ENCODE assay signal across 31 cellular contexts in the genomic region with DNA sequence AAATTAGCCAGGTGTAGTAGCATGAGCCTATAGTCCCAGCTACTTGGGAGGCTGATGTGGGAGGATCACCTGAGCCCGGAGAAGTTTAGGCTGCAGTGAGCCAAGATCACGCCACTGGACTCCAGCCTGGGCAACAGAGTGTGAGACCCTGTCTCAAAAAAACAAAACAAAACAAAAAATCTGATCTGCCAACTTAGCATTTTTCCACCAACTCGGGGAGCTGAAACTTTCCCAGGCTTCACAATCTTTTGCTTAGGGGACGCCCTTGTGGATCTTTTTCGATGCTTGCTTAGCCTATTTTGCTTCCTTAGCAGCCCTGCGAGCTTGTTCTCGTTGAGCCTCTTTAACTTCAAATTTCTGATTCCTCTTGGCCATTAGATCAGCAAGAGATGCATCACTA. TPM values are rescaled to one million over a fixed set of nuclear protein-coding genes. Genes with fewer than 3 reads are reported as not detected.
"Had no signal": no experiment of that assay in that cellular context is flagged by ENCODE, and none has a peak within 500 bp of the region (broad histone marks: within the 10 kb centered on the region; RNA-seq: fewer than 3 reads in every experiment).

No MANE protein-coding gene starts in this region.

- H3K27ac Mint-ChIP-seq: naive thymus-derived CD4-positive, alpha-beta T cell; natural killer cell treated with Interleukin-12 subunit alpha and Interleukin-12 subunit beta and Interleukin-15 and Interleukin-18, amount 100 ng/mL, for 72 hours; stimulated activated memory B cell treated with anti-CD40 and anti-IgM and Interleukin-4, amounts not matched to agents 10 μg/mL and 1 μg/mL and 100 μg/mL, for 72 hours; stimulated activated naive CD8-positive, alpha-beta T cell treated with anti-CD3 and anti-CD28 coated beads, Interleukin-15, amount 100 ng/mL, for 72 hours; type B pancreatic cell had no signal

- H3K27ac ChIP-seq: hepatocyte, left ventricle myocardium inferior, pancreas, prostate gland, sigmoid colon, spleen, tibial nerve, uterus had no signal

- H3K4me3 Mint-ChIP-seq: naive thymus-derived CD4-positive, alpha-beta T cell; natural killer cell treated with Interleukin-12 subunit alpha and Interleukin-12 subunit beta and Interleukin-15 and Interleukin-18, amount 100 ng/mL, for 72 hours; stimulated activated memory B cell treated with anti-CD40 and anti-IgM and Interleukin-4, amounts not matched to agents 10 μg/mL and 1 μg/mL and 100 μg/mL, for 72 hours; stimulated activated naive CD8-positive, alpha-beta T cell treated with anti-CD3 and anti-CD28 coated beads, Interleukin-15, amount 100 ng/mL, for 72 hours; type B pancreatic cell had no signal

- ATAC-seq: mucosa of descending colon; naive thymus-derived CD4-positive, alpha-beta T cell; natural killer cell treated with Interleukin-12 subunit alpha and Interleukin-12 subunit beta and Interleukin-15 and Interleukin-18, amount 100 ng/mL, for 72 hours; pancreas; right cardiac atrium; stimulated activated memory B cell treated with anti-CD40 and anti-IgM and Interleukin-4, amounts not matched to agents 10 μg/mL and 1 μg/mL and 100 μg/mL, for 72 hours; stimulated activated naive CD8-positive, alpha-beta T cell treated with anti-CD3 and anti-CD28 coated beads, Interleukin-15, amount 100 ng/mL, for 72 hours had no signal

- H3K27me3 ChIP-seq: pancreas, uterus had no signal

- H3K36me3 ChIP-seq: left ventricle myocardium inferior, pancreas, prostate gland, sigmoid colon, spleen, tibial nerve, uterus had no signal

- H3K36me3 Mint-ChIP-seq: naive thymus-derived CD4-positive, alpha-beta T cell; natural killer cell treated with Interleukin-12 subunit alpha and Interleukin-12 subunit beta and Interleukin-15 and Interleukin-18, amount 100 ng/mL, for 72 hours; stimulated activated memory B cell treated with anti-CD40 and anti-IgM and Interleukin-4, amounts not matched to agents 10 μg/mL and 1 μg/mL and 100 μg/mL, for 72 hours; type B pancreatic cell had no signal

- H3K79me2 ChIP-seq: hepatocyte had no signal

- H3K4me2 ChIP-seq: hepatocyte had no signal

- H3K4me3 ChIP-seq: hepatocyte, left ventricle myocardium inferior, lung, mucosa of descending colon, pancreas, prostate gland, sigmoid colon, spleen, tibial nerve, uterus had no signal

- H3K9me3 Mint-ChIP-seq: natural killer cell treated with Interleukin-12 subunit alpha and Interleukin-12 subunit beta and Interleukin-15 and Interleukin-18, amount 100 ng/mL, for 72 hours; stimulated activated memory B cell treated with anti-CD40 and anti-IgM and Interleukin-4, amounts not matched to agents 10 μg/mL and 1 μg/mL and 100 μg/mL, for 72 hours; stimulated activated naive CD8-positive, alpha-beta T cell treated with anti-CD3 and anti-CD28 coated beads, Interleukin-15, amount 100 ng/mL, for 72 hours; type B pancreatic cell had no signal

- DNase-seq: islet precursor cell; left ventricle myocardium inferior; midbrain; mucosa of descending colon; naive thymus-derived CD4-positive, alpha-beta T cell; nucleus accumbens; pancreas; posterior cingulate gyrus; retina; right cardiac atrium; sigmoid colon; small intestine; spleen; stimulated activated CD4-positive, alpha-beta T cell treated with anti-CD3 and anti-CD28 coated beads, Interleukin-2, amount 100 ng/mL, for 48 hours; stimulated activated CD4-positive, alpha-beta T cell treated with anti-CD3 and anti-CD28 coated beads, Interleukin-4, amount 100 ng/mL, for 4 hours; stimulated activated CD8-positive, alpha-beta memory T cell treated with anti-CD3 and anti-CD28 coated beads, Interleukin-4, amount 100 ng/mL, for 48 hours; stimulated activated naive CD4-positive, alpha-beta T cell treated with Interleukin-2 at 50 U/mL for 16 hours; stimulated activated naive CD8-positive, alpha-beta T cell treated with anti-CD3 and anti-CD28 coated beads, Interleukin-15, amount 100 ng/mL, for 72 hours; substantia nigra; uterus had no signal

- H3K4me1 ChIP-seq: left ventricle myocardium inferior, pancreas, prostate gland, sigmoid colon, spleen, tibial nerve, uterus had no signal

- H3K4me1 Mint-ChIP-seq: stimulated activated memory B cell treated with anti-CD40 and anti-IgM and Interleukin-4, amounts not matched to agents 10 μg/mL and 1 μg/mL and 100 μg/mL, for 72 hours; stimulated activated naive CD8-positive, alpha-beta T cell treated with anti-CD3 and anti-CD28 coated beads, Interleukin-15, amount 100 ng/mL, for 72 hours had no signal

RNA-seq across cellular contexts. Expression of a gene that starts 13.8 kb away (rescaled TPM):
- total RNA-seq: left ventricle myocardium inferior; lung; mesenteric fat pad; mucosa of descending colon; myocyte; naive thymus-derived CD4-positive, alpha-beta T cell; natural killer cell treated with Interleukin-12 subunit alpha and Interleukin-12 subunit beta and Interleukin-15 and Interleukin-18, amount 100 ng/mL, for 72 hours; osteoblast; pancreas; right cardiac atrium; sigmoid colon; spleen; tibial nerve; ureter; uterus had no signal
- polyA plus RNA-seq: hepatocyte; naive thymus-derived CD4-positive, alpha-beta T cell; pancreas; right cardiac atrium; sigmoid colon; spleen had no signal
